In the genomic region with DNA sequence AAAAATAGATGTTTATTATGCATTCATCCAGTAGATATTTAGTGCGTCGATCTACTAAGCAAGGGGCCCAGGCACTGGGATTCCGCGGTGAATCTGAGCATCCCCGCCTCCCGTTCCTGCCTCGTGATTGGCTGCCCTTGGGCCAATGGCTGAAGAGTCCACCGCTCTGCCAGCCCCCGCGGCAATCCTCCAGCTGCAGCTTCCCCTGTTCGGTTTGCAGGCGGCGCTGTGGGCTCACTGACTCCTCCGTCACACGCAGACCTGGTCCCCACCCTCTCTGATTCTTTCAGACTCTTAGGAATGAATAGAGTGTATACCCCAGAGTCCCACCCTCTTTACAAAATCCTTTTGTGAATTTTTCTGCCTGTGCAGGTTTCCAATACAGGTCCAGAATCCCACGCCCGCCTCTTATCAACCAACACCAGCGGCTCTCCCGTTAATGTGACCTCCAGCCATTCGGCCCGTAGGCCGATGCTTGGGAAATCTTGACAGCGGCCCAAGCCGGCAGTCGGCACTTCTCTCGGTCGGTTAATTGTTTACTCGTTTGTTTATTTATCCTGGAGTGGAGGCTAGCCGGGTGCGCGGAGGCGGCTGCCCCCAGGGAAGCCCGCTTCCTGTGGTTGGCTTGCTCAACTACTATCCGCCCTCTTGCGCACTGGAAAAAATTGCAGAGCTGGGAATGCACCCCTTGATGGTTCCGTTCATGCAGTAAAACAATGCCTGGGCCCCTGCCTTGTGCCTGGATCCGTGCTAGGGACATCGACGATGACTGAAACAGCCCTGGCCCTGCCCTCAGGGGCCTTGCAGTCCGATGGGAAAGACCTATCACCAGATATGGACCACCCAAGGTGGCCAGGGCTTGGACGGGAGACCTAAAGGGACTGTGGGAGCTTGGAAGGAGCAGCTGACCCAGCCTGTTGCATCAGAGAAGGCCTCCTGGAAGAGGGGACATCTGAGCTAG, we compare ENCODE assay signal across 8 cellular contexts. TPM values are rescaled to one million over a fixed set of nuclear protein-coding genes. Genes with fewer than 3 reads are reported as not detected.
DNase-seq lines count a peak whose midpoint lies in the region; ATAC-seq and TF ChIP-seq lines count a peak whose summit lies in the region.

No MANE protein-coding gene starts in this region.

- peaks cover 24% of the 10 kb centered on the region for H3K79me2 ChIP-seq in neural progenitor cell (ENCODE audit: low read depth)

- intact Hi-C loops in CD8-positive, alpha-beta T cell (cut with DNase I, micrococcal nuclease): loop anchor here (1.0 to 10.0 kb wide), 11 partner anchors 81 to 748 kb away; partner anchors contain the start of genes CALM3 (in 2 of the 2), BICRA (in 1 of the 2) and DHX34 (in 1 of the 2)

- peaks cover 2% of the 10 kb centered on the region for H3K36me3 Mint-ChIP-seq in CD8-positive, alpha-beta T cell
- H3K36me3 Mint-ChIP-seq in neural progenitor cell: no peaks in the 10 kb centered on the region

- peak overlapping the region; percentile 64 for H3K4me2 ChIP-seq in neural progenitor cell

- peak; percentile 66 for ATAC-seq in CD8-positive, alpha-beta T cell
- ATAC-seq in GM21423 (IDR thresholded peaks at IDR 0.05; ENCODE audit: unreplicated experiment): peak; percentile 40

- peaks cover 15% of the 10 kb centered on the region for H3K4me1 ChIP-seq in CD8-positive, alpha-beta T cell (ENCODE audit: insufficient read depth, low read length)
- H3K4me1 ChIP-seq in SJCRH30 (no peaks in the 10 kb centered on the region), neural progenitor cell (no peaks in the 10 kb centered on the region), stomach smooth muscle (ENCODE audit: control insufficient read depth, insufficient read depth, low read length) (peaks cover 22% of the 10 kb centered on the region)

- H3K9me3 Mint-ChIP-seq in CD8-positive, alpha-beta T cell: no peaks in the 10 kb centered on the region
- no peaks in the 10 kb centered on the region for H3K9me3 Mint-ChIP-seq in neural progenitor cell

- H3F3A ChIP-seq in neural progenitor cell (ENCODE audit: low read depth): peaks cover 30% of the 10 kb centered on the region

- H3K36me3 ChIP-seq in CD8-positive, alpha-beta T cell (ENCODE audit: insufficient read depth, low read length): no peaks in the 10 kb centered on the region
- H3K36me3 ChIP-seq in SJCRH30: no peaks in the 10 kb centered on the region
- no peaks in the 10 kb centered on the region for H3K36me3 ChIP-seq in neural progenitor cell
- H3K36me3 ChIP-seq in stomach smooth muscle (ENCODE audit: control insufficient read depth in 2 of 2, insufficient read depth in 2 of 2, low read length in 2 of 2): no peaks in the 10 kb centered on the region

- peak overlapping the region; percentile 45 for H3K4me3 ChIP-seq in CD8-positive, alpha-beta T cell (ENCODE audit: low read depth, low read length)
- peak overlapping the region; percentile 50 for H3K4me3 ChIP-seq in SJCRH30
- H3K4me3 ChIP-seq in foreskin fibroblast (ENCODE audit: low read depth in 1 of 2, low read length in 2 of 2): peak overlapping the region; percentile 39 to 60
- peak overlapping the region; percentile 20 for H3K4me3 ChIP-seq in neural progenitor cell
- peak overlapping the region; percentile 49 to 69 for H3K4me3 ChIP-seq in stomach smooth muscle (ENCODE audit: low read length in 2 of 2)

- POLR2A ChIA-PET in CD8-positive, alpha-beta T cell (lab: Charles Lee): no interaction called here

- no peaks in the 10 kb centered on the region for H3K9me3 ChIP-seq in CD8-positive, alpha-beta T cell (ENCODE audit: low read length)
- H3K9me3 ChIP-seq in SJCRH30 (replicated peaks): no peaks in the 10 kb centered on the region
- H3K9me3 ChIP-seq in neural progenitor cell (ENCODE audit: low read depth): no peaks in the 10 kb centered on the region
- no peaks in the 10 kb centered on the region for H3K9me3 ChIP-seq in stomach smooth muscle (ENCODE audit: control insufficient read depth in 2 of 2, low read length in 2 of 2)

- peak overlapping the region; percentile 52 for H3K27ac Mint-ChIP-seq in CD8-positive, alpha-beta T cell
- no peak overlapping the region for H3K27ac Mint-ChIP-seq in neural progenitor cell

- DNase-seq in CD8-positive, alpha-beta T cell: peak; percentile 81 to 95 (median 91)
- DNase-seq in LHCN-M2 (ENCODE audit: low read depth) (peak; percentile 89), SJCRH30 (peak; percentile 96), foreskin fibroblast (peak; percentile 96 to 99), neural progenitor cell (ENCODE audit: low spot score) (peak; percentile 97)
- DNase-seq in activated gamma-delta T cell treated with anti-CD3 and anti-CD28 coated beads, Interleukin-2, amount 50 U/mL, for 16 hours (ENCODE audit: low read depth): peak; percentile 86

- H3K9ac ChIP-seq in neural progenitor cell (no peak overlapping the region), stomach smooth muscle (ENCODE audit: low read length in 2 of 2) (peak overlapping the region; percentile 36 to 60)

- TF ChIP-seq CTCF in CD8-positive, alpha-beta T cell (IDR thresholded peaks at IDR 0.05): peak; percentile 80
- TF ChIP-seq CTCF in foreskin fibroblast (IDR thresholded peaks at IDR 0.05; ENCODE audit: low read depth, low read length) (peak; percentile 89), neural progenitor cell (IDR thresholded peaks at IDR 0.05) (peak; percentile 76)

- peak overlapping the region; percentile 66 for H2AFZ ChIP-seq in neural progenitor cell (replicated peaks)

- no peaks in the 10 kb centered on the region for H3K27me3 Mint-ChIP-seq in CD8-positive, alpha-beta T cell (ENCODE audit: low read depth)
- H3K27me3 Mint-ChIP-seq in neural progenitor cell (ENCODE audit: insufficient read depth, low read depth): peaks cover 5% of the 10 kb centered on the region

- H3K4me1 Mint-ChIP-seq in CD8-positive, alpha-beta T cell (ENCODE audit: low read depth): peaks cover 17% of the 10 kb centered on the region
- H3K4me1 Mint-ChIP-seq in neural progenitor cell: peaks cover 12% of the 10 kb centered on the region

- peaks cover 2% of the 10 kb centered on the region for H4K20me1 ChIP-seq in neural progenitor cell (ENCODE audit: low read depth)

- H3K27me3 ChIP-seq in CD8-positive, alpha-beta T cell (ENCODE audit: insufficient read depth, low read length): no peaks in the 10 kb centered on the region
- H3K27me3 ChIP-seq in SJCRH30 (no peaks in the 10 kb centered on the region), neural progenitor cell (peaks cover 7% of the 10 kb centered on the region), stomach smooth muscle (ENCODE audit: control insufficient read depth in 1 of 2, insufficient read depth in 2 of 2, low read length in 2 of 2) (no peaks in the 10 kb centered on the region)

- peak overlapping the region; percentile 73 for H3K4me3 Mint-ChIP-seq in CD8-positive, alpha-beta T cell
- peak overlapping the region; percentile 70 for H3K4me3 Mint-ChIP-seq in neural progenitor cell

- no peak overlapping the region for H3K27ac ChIP-seq in CD8-positive, alpha-beta T cell (ENCODE audit: low read depth, low read length)
- H3K27ac ChIP-seq in SJCRH30: no peak overlapping the region
- H3K27ac ChIP-seq in neural progenitor cell: no peak overlapping the region
- H3K27ac ChIP-seq in stomach smooth muscle (ENCODE audit: low read length): peak overlapping the region; percentile 74

- CTCF ChIA-PET in CD8-positive, alpha-beta T cell (lab: Charles Lee): interaction anchor here (0.8 to 4.5 kb wide), 12 partner anchors 12 to 331 kb away, joined by 3 to 43 read pairs (median 4); no protein-coding TSS in a partner anchor

RNA-seq across cellular contexts. Expression of gene ARHGAP35, which starts 4.5 kb away (rescaled TPM):
- 10 to 100 TPM; 12.8 to 13.4 TPM for total RNA-seq in CD8-positive, alpha-beta T cell
- 23.4 and 29.3 TPM in 2 replicates for total RNA-seq in LHCN-M2 (2014; rRNA removed)
- 26.4 TPM for polyA plus RNA-seq in LHCN-M2 (2012)
- total RNA-seq in SJCRH30 (2014; rRNA removed; shearing (Covaris generic)): 44.0 and 49.5 TPM in 2 replicates
- total RNA-seq in neural progenitor cell (ENCODE audit: low replicate concordance): 38.4 and 43.3 TPM in 2 replicates

RNA-seq across cellular contexts. Expression of gene AP2S1, which starts 5.7 kb away (rescaled TPM):
- 10 to 100 TPM; 21.3 to 26.1 TPM for total RNA-seq in CD8-positive, alpha-beta T cell
- total RNA-seq in LHCN-M2 (2014; rRNA removed) (160 and 175 TPM in 2 replicates), neural progenitor cell (ENCODE audit: low replicate concordance) (104 and 120 TPM in 2 replicates)
- 419 TPM for polyA plus RNA-seq in LHCN-M2 (2012)
- 133 and 139 TPM in 2 replicates for total RNA-seq in SJCRH30 (2014; rRNA removed; shearing (Covaris generic))
